9 cellular contexts compared by ENCODE assay signal in the genomic region with DNA sequence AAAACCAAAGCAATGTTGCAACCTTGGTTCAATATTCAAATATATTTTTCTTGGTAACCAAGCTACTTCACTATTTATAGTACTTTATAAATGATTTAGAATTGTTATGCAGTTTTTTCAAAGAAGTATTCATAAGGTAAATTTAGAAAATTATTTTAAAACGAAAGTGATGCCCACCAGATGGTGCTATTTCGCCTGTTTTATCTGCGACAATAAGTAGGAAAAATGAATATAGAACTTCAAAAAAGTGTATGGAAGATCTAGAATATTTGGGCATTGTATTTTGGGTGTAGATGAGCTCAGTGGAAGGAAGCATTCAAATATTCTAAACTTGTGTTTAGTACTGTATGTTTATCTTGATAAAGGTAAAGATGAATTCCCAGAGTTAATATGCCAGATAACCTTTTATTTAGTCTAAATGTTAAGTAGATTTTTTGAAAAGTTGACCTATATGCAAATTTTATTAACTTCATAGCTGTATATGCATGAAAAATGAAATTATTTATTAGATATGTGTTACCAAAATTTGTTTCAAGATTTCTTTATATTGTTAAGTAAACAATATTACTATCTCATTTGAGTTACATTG.
DNase-seq lines count a peak whose midpoint lies in the region; ATAC-seq and TF ChIP-seq lines count a peak whose summit lies in the region.
"Had no signal": no experiment of that assay in that cellular context is flagged by ENCODE, and none has a peak within 500 bp of the region (broad histone marks: within the 10 kb centered on the region; RNA-seq: fewer than 3 reads in every experiment).

No MANE protein-coding gene starts in this region.

- H3K27me3 ChIP-seq in PC-3 (ENCODE audit: low read length) (no peaks in the 10 kb centered on the region), prostate gland (replicated peaks; ENCODE audit: insufficient read depth) (no peaks in the 10 kb centered on the region)
- H3K27me3 ChIP-seq: SJSA1 had no signal

- intact Hi-C loops in PC-3 (cut with micrococcal nuclease) (loop anchor here (1.0 kb wide), 5 partner anchors 578 to 992 kb away; partner anchors contain the start of gene KAT6B), prostate gland (cut with DNase I) (loop anchor here (5.0 kb wide), 1 partner anchor 863 kb away; a partner anchor contains a TSS)

- peaks cover 49% of the 10 kb centered on the region for H3K79me2 ChIP-seq in PC-3 (ENCODE audit: low read length)

- peaks cover 8% of the 10 kb centered on the region; the same call in 1 of the 2 replicates for H4K20me1 ChIP-seq in PC-3 (ENCODE audit: low read length)

- H3K9me3 ChIP-seq in PC-3 (ENCODE audit: low read length) (no peaks in the 10 kb centered on the region), prostate gland (no peaks in the 10 kb centered on the region)
- H3K9me3 ChIP-seq: SJSA1 had no signal

- no peak for TF ChIP-seq POLR2A in prostate gland (IDR thresholded peaks at IDR 0.05)

- H2AFZ ChIP-seq in PC-3 (ENCODE audit: low read length): no peak overlapping the region

- H3K4me3 ChIP-seq in GM12865 (ENCODE audit: low read depth, low read length) (no peak overlapping the region), PC-3 (ENCODE audit: low read length) (no peak overlapping the region), epithelial cell of esophagus (ENCODE audit: low read length) (no peak overlapping the region), prostate gland (no peak overlapping the region)
- H3K4me3 ChIP-seq: SJSA1 had no signal

- DNase-seq in CD1c-positive myeloid dendritic cell (ENCODE audit: extremely low spot score) (peak; percentile 57), GM12865 (ENCODE audit: low read depth) (peak; percentile 54), PC-3 (peak; percentile 99), epithelial cell of esophagus (ENCODE audit: low read depth) (peak; percentile 51), prostate gland (ENCODE audit: low spot score) (no peak), mesenteric fat pad (ENCODE audit: low spot score) (no peak), T1000 (lab: John Stamatoyannopoulos, UW) (no peak)

- no peaks in the 10 kb centered on the region for H3K9me2 ChIP-seq in PC-3 (replicated peaks; ENCODE audit: low read length)

- H3K27ac ChIP-seq in PC-3 (ENCODE audit: low read length) (no peak overlapping the region), prostate gland (no peak overlapping the region)
- H3K27ac ChIP-seq: SJSA1 had no signal

- peak; percentile 20; the same call in 1 of the 2 replicates for ATAC-seq in PC-3
- no peak for ATAC-seq in HG02763 (IDR thresholded peaks at IDR 0.05; ENCODE audit: unreplicated experiment)

- H3K4me1 ChIP-seq in PC-3 (ENCODE audit: insufficient read depth, low read length) (no peaks in the 10 kb centered on the region), prostate gland (replicated peaks) (no peaks in the 10 kb centered on the region)
- H3K4me1 ChIP-seq: SJSA1 had no signal

- BruUV-seq in PC-3 (replicated peaks; lab: Mats Ljungman, UMichigan): no TSS peak

- TF ChIP-seq CTCF in GM12865 (IDR thresholded peaks at IDR 0.05; ENCODE audit: insufficient read depth, low read depth, low read length, missing control alignments): peak; percentile 13
- peak; percentile 100 for TF ChIP-seq CTCF in PC-3 (conservative IDR thresholded peaks at IDR 0.05; ENCODE audit: low read depth, low read length)
- TF ChIP-seq CTCF in epithelial cell of esophagus (IDR thresholded peaks at IDR 0.05; ENCODE audit: insufficient read depth, low read depth, low read length, missing control alignments): peak; percentile 43
- peak; percentile 33 to 73 (median 66) for TF ChIP-seq CTCF in prostate gland (IDR thresholded peaks at IDR 0.05)

- peaks cover 6% of the 10 kb centered on the region for H3F3A ChIP-seq in PC-3 (ENCODE audit: low read length, unreplicated experiment)

- CTCF ChIA-PET in PC-3 (lab: Charles Lee): interaction anchor here (0.5 to 1.2 kb wide), 12 partner anchors 74 to 991 kb away, joined by 3 to 7 read pairs (median 3); partner anchors contain the start of gene COMTD1

- WGBS in prostate gland: 4% methylated on average over 3 of the region's 3 CpGs

- peaks cover 30% of the 10 kb centered on the region for H3K36me3 ChIP-seq in PC-3 (ENCODE audit: low read depth, low read length)
- H3K36me3 ChIP-seq in prostate gland: no peaks in the 10 kb centered on the region

- no peak overlapping the region for H3K4me2 ChIP-seq in PC-3 (ENCODE audit: low read length)

- H3K9ac ChIP-seq in PC-3 (ENCODE audit: low read length): no peak overlapping the region

- POLR2A ChIA-PET in PC-3 (lab: Charles Lee; ENCODE audit: unreplicated experiment): interaction anchor here (0.6 kb wide), 2 partner anchors 362 to 777 kb away, joined by 3 to 4 read pairs; no protein-coding TSS in a partner anchor

Comparison
In these comparisons a context has a peak if more than half of its experiments do, and no peak if none do; other contexts are left out.
1. DNase-seq: peak in CD1c-positive myeloid dendritic cell (single experiment), GM12865 (single experiment), PC-3 (single experiment) and epithelial cell of esophagus (single experiment); none in prostate gland (single experiment), mesenteric fat pad (single experiment) and T1000 (single experiment).
2. CTCF ChIP-seq: peak in every context shown above with its lines; median percentile 100 in PC-3; 66 in prostate gland; 43 in epithelial cell of esophagus; 13 in GM12865.